ENCODE assay signal across 10 cellular contexts in genomic region chr11:9203715-9204311, GRCh38.
DNase-seq lines count a peak whose midpoint lies in the region; ATAC-seq, FAIRE-seq and TF ChIP-seq lines count a peak whose summit lies in the region.
"Had no signal": no experiment of that assay in that cellular context is flagged by ENCODE, and none has a peak within 500 bp of the region (broad histone marks: within the 10 kb centered on the region; RNA-seq: fewer than 3 reads in every experiment).

No MANE protein-coding gene starts in this region.

- H3K27me3 ChIP-seq in CD4-positive, CD25-positive, alpha-beta regulatory T cell (ENCODE audit: control insufficient read depth, insufficient read depth, low read length), result no peaks in the 10 kb centered on the region
- no peaks in the 10 kb centered on the region for H3K27me3 ChIP-seq in layer of hippocampus (ENCODE audit: control insufficient read depth, insufficient read depth, low read length)
- H3K27me3 ChIP-seq: left lung had no signal

- no peak overlapping the region for H3K4me3 Mint-ChIP-seq in CD4-positive, CD25-positive, alpha-beta regulatory T cell
- H3K4me3 Mint-ChIP-seq in activated CD8-positive, alpha-beta T cell treated with anti-CD3 and anti-CD28 coated beads for 36 hours, result no peak overlapping the region
- no peak overlapping the region for H3K4me3 Mint-ChIP-seq in immature natural killer cell
- H3K4me3 Mint-ChIP-seq: activated naive CD4-positive, alpha-beta T cell treated with anti-CD3 and anti-CD28 coated beads, Interleukin-2, amount 50 U/mL, for 24 hours had no signal

- no peak overlapping the region for H3K4me3 ChIP-seq in CD4-positive, CD25-positive, alpha-beta regulatory T cell (ENCODE audit: low read depth, low read length)
- H3K4me3 ChIP-seq: left lung had no signal

- TF ChIP-seq POLR2A in GM12892 (IDR thresholded peaks at IDR 0.05; ENCODE audit: low read depth, low read length), result no peak

- ATAC-seq in CD4-positive, CD25-positive, alpha-beta regulatory T cell (ENCODE audit: low read depth in 2 of 2), result peak in 1 of 2 donors; percentile 42
- ATAC-seq in activated CD8-positive, alpha-beta T cell treated with anti-CD3 and anti-CD28 coated beads for 36 hours, result no peak
- ATAC-seq in HG03039 (IDR thresholded peaks at IDR 0.05; ENCODE audit: unreplicated experiment) (no peak), HG03097 (IDR thresholded peaks at IDR 0.05; ENCODE audit: low FRiP score, unreplicated experiment) (no peak)
- ATAC-seq: left lung had no signal

- POLR2A ChIA-PET in activated CD8-positive, alpha-beta T cell treated with anti-CD3 and anti-CD28 coated beads for 36 hours (lab: Charles Lee), result interaction anchor here (0.6 to 0.9 kb wide), 2 partner anchors 10 to 16 kb away, joined by 3 to 5 read pairs; no protein-coding TSS in a partner anchor

- intact Hi-C loops in activated CD8-positive, alpha-beta T cell treated with anti-CD3 and anti-CD28 coated beads for 36 hours (cut with micrococcal nuclease), result no loop called here

- no peak overlapping the region for H3K27ac Mint-ChIP-seq in CD4-positive, CD25-positive, alpha-beta regulatory T cell
- no peak overlapping the region for H3K27ac Mint-ChIP-seq in activated CD8-positive, alpha-beta T cell treated with anti-CD3 and anti-CD28 coated beads for 36 hours
- no peak overlapping the region for H3K27ac Mint-ChIP-seq in immature natural killer cell
- H3K27ac Mint-ChIP-seq: activated naive CD4-positive, alpha-beta T cell treated with anti-CD3 and anti-CD28 coated beads, Interleukin-2, amount 50 U/mL, for 24 hours had no signal

- peaks cover 0 to 3% (median under 1%) of the 10 kb centered on the region in 4 donors for H3K4me1 Mint-ChIP-seq in CD4-positive, CD25-positive, alpha-beta regulatory T cell
- peaks cover 51% of the 10 kb centered on the region for H3K4me1 Mint-ChIP-seq in activated CD8-positive, alpha-beta T cell treated with anti-CD3 and anti-CD28 coated beads for 36 hours (ENCODE audit: low read depth)
- H3K4me1 Mint-ChIP-seq in immature natural killer cell, result peaks cover 0 to 9% of the 10 kb centered on the region in 2 donors

- peak; percentile 75 for FAIRE-seq in GM12892 (lab: Jason Lieb, UNC)
- no peak for FAIRE-seq in RCC 7860 (lab: Jason Lieb, UNC)

- peak; percentile 12 for TF ChIP-seq CTCF in activated CD8-positive, alpha-beta T cell treated with anti-CD3 and anti-CD28 coated beads for 36 hours (IDR thresholded peaks at IDR 0.05)

- no peaks in the 10 kb centered on the region for H3K36me3 Mint-ChIP-seq in CD4-positive, CD25-positive, alpha-beta regulatory T cell
- H3K36me3 Mint-ChIP-seq in activated CD8-positive, alpha-beta T cell treated with anti-CD3 and anti-CD28 coated beads for 36 hours (ENCODE audit: low read depth), result peaks cover 14% of the 10 kb centered on the region
- no peaks in the 10 kb centered on the region for H3K36me3 Mint-ChIP-seq in immature natural killer cell

- no peaks in the 10 kb centered on the region for H3K4me1 ChIP-seq in CD4-positive, CD25-positive, alpha-beta regulatory T cell (ENCODE audit: control insufficient read depth, insufficient read depth, low read length, poor library complexity, severe bottlenecking)

- H3K9me3 ChIP-seq in CD4-positive, CD25-positive, alpha-beta regulatory T cell (ENCODE audit: control insufficient read depth in 2 of 2, low read length in 2 of 2), result no peaks in the 10 kb centered on the region
- H3K9me3 ChIP-seq: left lung had no signal

- H3K36me3 ChIP-seq in CD4-positive, CD25-positive, alpha-beta regulatory T cell (ENCODE audit: control insufficient read depth, insufficient read depth, low read length), result no peaks in the 10 kb centered on the region

- DNase-seq in CD4-positive, CD25-positive, alpha-beta regulatory T cell, result peak in 2 of 3 donors; percentile 11 to 33
- DNase-seq in GM12892 (ENCODE audit: insufficient read length), result no peak
- peak; percentile 13 for DNase-seq in activated CD8-positive, alpha-beta T cell treated with anti-CD3 and anti-CD28 coated beads for 36 hours
- no peak for DNase-seq in immature natural killer cell
- no peak for DNase-seq in RCC 7860 (ENCODE audit: low spot score)
- DNase-seq: left lung had no signal

- CTCF ChIA-PET in activated CD8-positive, alpha-beta T cell treated with anti-CD3 and anti-CD28 coated beads for 36 hours (lab: Charles Lee), result no interaction called here

- H3K27me3 Mint-ChIP-seq in CD4-positive, CD25-positive, alpha-beta regulatory T cell, result no peaks in the 10 kb centered on the region
- H3K27me3 Mint-ChIP-seq in activated CD8-positive, alpha-beta T cell treated with anti-CD3 and anti-CD28 coated beads for 36 hours, result no peaks in the 10 kb centered on the region
- H3K27me3 Mint-ChIP-seq in immature natural killer cell (ENCODE audit: low read depth in 3 of 3), result peaks cover 0 to 2% (median 2%) of the 10 kb centered on the region in 3 donors
- H3K27me3 Mint-ChIP-seq: activated naive CD4-positive, alpha-beta T cell treated with anti-CD3 and anti-CD28 coated beads, Interleukin-2, amount 50 U/mL, for 24 hours had no signal

- no peak overlapping the region for H3K27ac ChIP-seq in CD4-positive, CD25-positive, alpha-beta regulatory T cell (ENCODE audit: insufficient read depth, low read length, poor library complexity, severe bottlenecking)
- H3K27ac ChIP-seq in layer of hippocampus (ENCODE audit: low read depth, low read length), result peak overlapping the region; percentile 49
- H3K27ac ChIP-seq: left lung had no signal

- H3K9me3 Mint-ChIP-seq in CD4-positive, CD25-positive, alpha-beta regulatory T cell, result no peaks in the 10 kb centered on the region
- H3K9me3 Mint-ChIP-seq in activated CD8-positive, alpha-beta T cell treated with anti-CD3 and anti-CD28 coated beads for 36 hours, result no peaks in the 10 kb centered on the region
- no peaks in the 10 kb centered on the region for H3K9me3 Mint-ChIP-seq in immature natural killer cell
- H3K9me3 Mint-ChIP-seq: activated naive CD4-positive, alpha-beta T cell treated with anti-CD3 and anti-CD28 coated beads, Interleukin-2, amount 50 U/mL, for 24 hours had no signal

Comparison
In these comparisons a context has a peak if more than half of its experiments do, and no peak if none do; other contexts are left out.
1. DNase-seq: peak in CD4-positive, CD25-positive, alpha-beta regulatory T cell (2 of 3) and activated CD8-positive, alpha-beta T cell treated with anti-CD3 and anti-CD28 coated beads for 36 hours (single experiment); none in GM12892 (single experiment), immature natural killer cell (0 of 3) and RCC 7860 (single experiment).